12 cellular contexts compared by ENCODE assay signal in the genomic region with DNA sequence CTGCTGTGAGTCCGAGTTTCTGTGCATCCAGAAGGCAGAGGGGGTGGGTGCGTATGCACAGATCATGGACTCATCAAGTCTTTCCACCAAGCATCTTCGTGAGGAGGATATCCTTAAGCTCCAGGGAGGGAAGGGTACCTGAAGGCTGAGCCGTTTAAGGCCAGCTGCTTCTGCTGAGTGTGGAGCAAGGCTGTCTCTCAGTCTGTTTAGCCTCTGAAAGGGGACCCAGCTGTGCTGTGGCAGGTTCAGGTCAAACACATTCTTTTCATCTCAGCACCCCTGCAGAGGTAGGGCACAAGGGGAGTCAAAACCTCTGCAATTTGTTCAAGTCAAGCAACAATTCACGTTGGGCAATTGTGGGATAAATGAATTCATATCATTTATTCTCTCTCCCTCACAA. TPM values are rescaled to one million over a fixed set of nuclear protein-coding genes. Genes with fewer than 3 reads are reported as not detected.
A peak's percentile ranks its signal among the peaks of the same experiment; 100 is the strongest.
DNase-seq lines count a peak whose midpoint lies in the region; ATAC-seq and TF ChIP-seq lines count a peak whose summit lies in the region.
"Had no signal": no experiment of that assay in that cellular context is flagged by ENCODE, and none has a peak within 500 bp of the region (broad histone marks: within the 10 kb centered on the region; RNA-seq: fewer than 3 reads in every experiment).

No MANE protein-coding gene starts in this region.

- H3K27me3 ChIP-seq in BE2C (no peaks in the 10 kb centered on the region), Loucy (ENCODE audit: insufficient read depth, low read length, poor library complexity, severe bottlenecking) (peaks cover 13% of the 10 kb centered on the region), iPS-18a (ENCODE audit: control insufficient read depth, insufficient read depth, low read length) (peaks cover 71% of the 10 kb centered on the region)

- H2AFZ ChIP-seq in Loucy (ENCODE audit: low read length), result no peak overlapping the region

- peaks cover 80% of the 10 kb centered on the region for H3K36me3 ChIP-seq in BE2C
- peaks cover 66% of the 10 kb centered on the region for H3K36me3 ChIP-seq in Loucy (ENCODE audit: insufficient read depth, low read length)
- no peaks in the 10 kb centered on the region for H3K36me3 ChIP-seq in iPS-18a (ENCODE audit: control insufficient read depth, low read depth, low read length)

- no peak for DNase-seq in BE2C
- peak; percentile 45 for DNase-seq in NCI-H748 treated with DMSO at 0.1 percent for 48 hours (lab: John Stamatoyannopoulos, UW)
- DNase-seq in GM10248 (ENCODE audit: extremely low spot score), result no peak
- DNase-seq in NOMO-1 treated with DMSO at 0.1 percent for 48 hours (lab: John Stamatoyannopoulos, UW; ENCODE audit: unreplicated experiment), result no peak
- DNase-seq: C1 segment of cervical spinal cord, KBM-7, NCI-H2081, NCI-H774 had no signal

- TF ChIP-seq CTCF in BE2C (IDR thresholded peaks at IDR 0.05; ENCODE audit: low read depth, low read length) (no peak), Loucy (conservative IDR thresholded peaks at IDR 0.05; ENCODE audit: low read length) (no peak), GM10248 (IDR thresholded peaks at IDR 0.05; ENCODE audit: control extremely low read depth, extremely low read depth, low read depth, missing control alignments) (no peak)

- H3K9me3 ChIP-seq in BE2C (no peaks in the 10 kb centered on the region; the same call in 1 of the 2 replicates), Loucy (ENCODE audit: insufficient read depth, low read depth, low read length) (no peaks in the 10 kb centered on the region), iPS-18a (ENCODE audit: control insufficient read depth, low read depth, low read length) (no peaks in the 10 kb centered on the region)

- ATAC-seq in GM19467 (IDR thresholded peaks at IDR 0.05; ENCODE audit: unreplicated experiment) (no peak), GM21423 (IDR thresholded peaks at IDR 0.05; ENCODE audit: unreplicated experiment) (no peak)

- POLR2A ChIA-PET in GM10248 (lab: Yijun Ruan, JAX), result no interaction called here

- H3K9ac ChIP-seq in Loucy (ENCODE audit: low read depth, low read length, poor library complexity, severe bottlenecking), result peak overlapping the region; percentile 93
- H3K9ac ChIP-seq in iPS-18a (ENCODE audit: low read length), result no peak overlapping the region

- H3K4me2 ChIP-seq in Loucy (ENCODE audit: low read depth, low read length, poor library complexity, severe bottlenecking), result peak overlapping the region; percentile 96

- H3K4me3 ChIP-seq in BE2C (ENCODE audit: low read depth, low read length), result peak overlapping the region; percentile 24
- peak overlapping the region; percentile 80 for H3K4me3 ChIP-seq in Loucy (ENCODE audit: low read length, poor library complexity, severe bottlenecking)
- peak overlapping the region; percentile 23 for H3K4me3 ChIP-seq in iPS-18a (ENCODE audit: low read length)

- CTCF ChIA-PET in GM10248 (lab: Yijun Ruan, JAX), result interaction anchor here (1.3 to 1.5 kb wide), 2 partner anchors 11 to 110 kb away, joined by 3 read pairs; no protein-coding TSS in a partner anchor

- no peaks in the 10 kb centered on the region for H3K9me2 ChIP-seq in Loucy (replicated peaks; ENCODE audit: low read depth, low read length)

- H3K79me2 ChIP-seq in Loucy (ENCODE audit: insufficient read depth, low read length), result peaks cover 97% of the 10 kb centered on the region

- peaks cover 11% of the 10 kb centered on the region for H3F3A ChIP-seq in Loucy (ENCODE audit: low read depth)

- H4K20me1 ChIP-seq in Loucy (ENCODE audit: insufficient read depth, low read length, poor library complexity, severe bottlenecking), result peaks cover 81% of the 10 kb centered on the region

- H3K4me1 ChIP-seq in BE2C (peaks cover 6% of the 10 kb centered on the region), Loucy (ENCODE audit: insufficient read depth, low read length, poor library complexity, severe bottlenecking) (peaks cover 67% of the 10 kb centered on the region), iPS-18a (ENCODE audit: control insufficient read depth, low read depth, low read length) (peaks cover 51% of the 10 kb centered on the region)

- no peak overlapping the region for H3K27ac ChIP-seq in iPS-18a (ENCODE audit: low read length)

RNA-seq across cellular contexts. Expression of a gene that starts 4.4 kb away (rescaled TPM):
- polyA plus RNA-seq in BE2C (2012; ENCODE audit: insufficient read depth, insufficient read length, low read depth), result 246 TPM

Comparison
In these comparisons a context has a peak if more than half of its experiments do, and no peak if none do; other contexts are left out.
1. H3K4me3 ChIP-seq: peak in every context shown above with its lines; median percentile 80 in Loucy; 24 in BE2C; 23 in iPS-18a.